Comparison of ENCODE assay signal across 1 cellular context in the genomic region with DNA sequence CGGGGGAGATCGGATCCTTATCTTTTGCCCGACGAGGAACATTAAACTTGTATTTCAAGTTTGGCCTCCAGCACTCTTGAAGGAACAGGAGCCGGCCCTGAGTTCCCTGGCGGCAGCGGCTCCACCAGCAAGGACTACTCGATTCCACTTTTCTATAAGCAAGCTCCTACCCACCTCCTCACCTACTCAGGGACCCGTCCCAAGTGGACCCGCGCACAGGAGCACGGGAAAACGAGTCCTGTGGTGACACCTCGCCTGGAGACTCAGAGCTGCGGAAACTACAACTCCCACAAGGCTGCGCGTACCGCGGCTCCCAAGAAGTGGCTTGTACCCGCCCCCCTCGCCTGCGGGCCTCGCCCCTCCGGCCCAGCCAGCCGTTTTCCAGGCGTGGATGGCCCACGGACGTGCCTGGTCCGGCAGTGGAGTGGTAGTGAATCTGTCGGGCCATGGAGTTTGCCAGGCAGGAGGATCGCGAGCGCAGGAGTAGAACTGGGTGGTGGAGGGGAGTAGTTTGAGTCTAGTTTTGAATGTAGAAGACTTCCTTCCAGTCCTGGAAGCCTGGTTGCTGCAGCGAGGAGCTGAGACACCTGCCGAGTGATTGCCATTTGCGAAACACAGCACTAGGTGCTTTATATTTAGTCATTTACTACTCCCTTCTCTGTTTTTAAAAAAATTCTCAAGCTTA.
TF ChIP-seq lines count a peak whose summit lies in the region.

A gene (minus strand): TSS at position 206 of the 685 bp plus-strand sequence. CDS start 476 bp downstream, outside the sequence.

TF ChIP-seq in GM12878, 131 proteins besides CTCF, POLR2A, EP300 and RAD21 (continued from another document):
- TF ChIP-seq, protein P1, sequence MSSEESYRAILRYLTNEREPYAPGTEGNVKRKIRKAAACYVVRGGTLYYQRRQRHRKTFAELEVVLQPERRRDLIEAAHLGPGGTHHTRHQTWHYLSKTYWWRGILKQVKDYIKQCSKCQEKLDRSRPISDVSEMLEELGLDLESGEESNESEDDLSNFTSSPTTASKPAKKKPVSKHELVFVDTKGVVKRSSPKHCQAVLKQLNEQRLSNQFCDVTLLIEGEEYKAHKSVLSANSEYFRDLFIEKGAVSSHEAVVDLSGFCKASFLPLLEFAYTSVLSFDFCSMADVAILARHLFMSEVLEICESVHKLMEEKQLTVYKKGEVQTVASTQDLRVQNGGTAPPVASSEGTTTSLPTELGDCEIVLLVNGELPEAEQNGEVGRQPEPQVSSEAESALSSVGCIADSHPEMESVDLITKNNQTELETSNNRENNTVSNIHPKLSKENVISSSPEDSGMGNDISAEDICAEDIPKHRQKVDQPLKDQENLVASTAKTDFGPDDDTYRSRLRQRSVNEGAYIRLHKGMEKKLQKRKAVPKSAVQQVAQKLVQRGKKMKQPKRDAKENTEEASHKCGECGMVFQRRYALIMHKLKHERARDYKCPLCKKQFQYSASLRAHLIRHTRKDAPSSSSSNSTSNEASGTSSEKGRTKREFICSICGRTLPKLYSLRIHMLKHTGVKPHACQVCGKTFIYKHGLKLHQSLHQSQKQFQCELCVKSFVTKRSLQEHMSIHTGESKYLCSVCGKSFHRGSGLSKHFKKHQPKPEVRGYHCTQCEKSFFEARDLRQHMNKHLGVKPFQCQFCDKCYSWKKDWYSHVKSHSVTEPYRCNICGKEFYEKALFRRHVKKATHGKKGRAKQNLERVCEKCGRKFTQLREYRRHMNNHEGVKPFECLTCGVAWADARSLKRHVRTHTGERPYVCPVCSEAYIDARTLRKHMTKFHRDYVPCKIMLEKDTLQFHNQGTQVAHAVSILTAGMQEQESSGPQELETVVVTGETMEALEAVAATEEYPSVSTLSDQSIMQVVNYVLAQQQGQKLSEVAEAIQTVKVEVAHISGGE (CRISPR knock-in tag; IDR thresholded peaks at IDR 0.05): no peak
- no peak for TF ChIP-seq NBN (IDR thresholded peaks at IDR 0.05)
- 0 out of 2 replicates have a peak, but pooled peaks have one; percentile 21 for TF ChIP-seq TCF3 (IDR thresholded peaks at IDR 0.05; ENCODE audit: borderline replicate concordance, insufficient read depth, low read depth, low read length)
- no peak for TF ChIP-seq STAT3 (IDR thresholded peaks at IDR 0.05; ENCODE audit: low read depth, low read length)
- TF ChIP-seq KLF5 (IDR thresholded peaks at IDR 0.05; ENCODE audit: partially characterized antibody): peak; percentile 93
- TF ChIP-seq FOXK2 (IDR thresholded peaks at IDR 0.05): peak; percentile 90
- 0 out of 2 replicates have a peak, but pooled peaks have one; percentile 57 for TF ChIP-seq CREB1 (IDR thresholded peaks at IDR 0.05; ENCODE audit: low read depth)
- TF ChIP-seq JUND (IDR thresholded peaks at IDR 0.05; ENCODE audit: low read depth, low read length): peak; percentile 48; the same call in 1 of the 2 replicates
- TF ChIP-seq HDGF (IDR thresholded peaks at IDR 0.05): peak; percentile 42; the same call in 1 of the 2 replicates
- TF ChIP-seq, protein P2, sequence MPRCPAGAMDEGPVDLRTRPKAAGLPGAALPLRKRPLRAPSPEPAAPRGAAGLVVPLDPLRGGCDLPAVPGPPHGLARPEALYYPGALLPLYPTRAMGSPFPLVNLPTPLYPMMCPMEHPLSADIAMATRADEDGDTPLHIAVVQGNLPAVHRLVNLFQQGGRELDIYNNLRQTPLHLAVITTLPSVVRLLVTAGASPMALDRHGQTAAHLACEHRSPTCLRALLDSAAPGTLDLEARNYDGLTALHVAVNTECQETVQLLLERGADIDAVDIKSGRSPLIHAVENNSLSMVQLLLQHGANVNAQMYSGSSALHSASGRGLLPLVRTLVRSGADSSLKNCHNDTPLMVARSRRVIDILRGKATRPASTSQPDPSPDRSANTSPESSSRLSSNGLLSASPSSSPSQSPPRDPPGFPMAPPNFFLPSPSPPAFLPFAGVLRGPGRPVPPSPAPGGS (IDR thresholded peaks at IDR 0.05; ENCODE audit: borderline replicate concordance, insufficient read depth, low read depth, low read length, poor library complexity, severe bottlenecking): no peak
- TF ChIP-seq, protein P3, sequence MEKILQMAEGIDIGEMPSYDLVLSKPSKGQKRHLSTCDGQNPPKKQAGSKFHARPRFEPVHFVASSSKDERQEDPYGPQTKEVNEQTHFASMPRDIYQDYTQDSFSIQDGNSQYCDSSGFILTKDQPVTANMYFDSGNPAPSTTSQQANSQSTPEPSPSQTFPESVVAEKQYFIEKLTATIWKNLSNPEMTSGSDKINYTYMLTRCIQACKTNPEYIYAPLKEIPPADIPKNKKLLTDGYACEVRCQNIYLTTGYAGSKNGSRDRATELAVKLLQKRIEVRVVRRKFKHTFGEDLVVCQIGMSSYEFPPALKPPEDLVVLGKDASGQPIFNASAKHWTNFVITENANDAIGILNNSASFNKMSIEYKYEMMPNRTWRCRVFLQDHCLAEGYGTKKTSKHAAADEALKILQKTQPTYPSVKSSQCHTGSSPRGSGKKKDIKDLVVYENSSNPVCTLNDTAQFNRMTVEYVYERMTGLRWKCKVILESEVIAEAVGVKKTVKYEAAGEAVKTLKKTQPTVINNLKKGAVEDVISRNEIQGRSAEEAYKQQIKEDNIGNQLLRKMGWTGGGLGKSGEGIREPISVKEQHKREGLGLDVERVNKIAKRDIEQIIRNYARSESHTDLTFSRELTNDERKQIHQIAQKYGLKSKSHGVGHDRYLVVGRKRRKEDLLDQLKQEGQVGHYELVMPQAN (conservative IDR thresholded peaks at IDR 0.05): no peak
- no peak for TF ChIP-seq SPI1 (IDR thresholded peaks at IDR 0.05; ENCODE audit: borderline replicate concordance, insufficient read depth, low read depth, low read length)
- TF ChIP-seq SIX5 (IDR thresholded peaks at IDR 0.05; ENCODE audit: low read depth, low read length, severe bottlenecking): peak; percentile 91
- TF ChIP-seq, protein P4, sequence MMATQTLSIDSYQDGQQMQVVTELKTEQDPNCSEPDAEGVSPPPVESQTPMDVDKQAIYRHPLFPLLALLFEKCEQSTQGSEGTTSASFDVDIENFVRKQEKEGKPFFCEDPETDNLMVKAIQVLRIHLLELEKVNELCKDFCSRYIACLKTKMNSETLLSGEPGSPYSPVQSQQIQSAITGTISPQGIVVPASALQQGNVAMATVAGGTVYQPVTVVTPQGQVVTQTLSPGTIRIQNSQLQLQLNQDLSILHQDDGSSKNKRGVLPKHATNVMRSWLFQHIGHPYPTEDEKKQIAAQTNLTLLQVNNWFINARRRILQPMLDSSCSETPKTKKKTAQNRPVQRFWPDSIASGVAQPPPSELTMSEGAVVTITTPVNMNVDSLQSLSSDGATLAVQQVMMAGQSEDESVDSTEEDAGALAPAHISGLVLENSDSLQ (IDR thresholded peaks at IDR 0.05): no peak
